Comparison of ENCODE assay signal across 17 cellular contexts in genomic region chr12:113781415-113782198, GRCh38.
DNase-seq lines count a peak whose midpoint lies in the region; ATAC-seq, FAIRE-seq and TF ChIP-seq lines count a peak whose summit lies in the region.
"Had no signal": no experiment of that assay in that cellular context is flagged by ENCODE, and none has a peak within 500 bp of the region (broad histone marks: within the 10 kb centered on the region; RNA-seq: fewer than 3 reads in every experiment).

No MANE protein-coding gene starts in this region.

- no peak for FAIRE-seq in H1 (lab: Jason Lieb, UNC)
- FAIRE-seq: HTR-8/SVneo, urothelium cell line had no signal

- H3K14ac ChIP-seq in H1 (ENCODE audit: insufficient read length) = no peak overlapping the region

- H3K27ac ChIP-seq in H1 (ENCODE audit: low read depth, low read length) = no peak overlapping the region
- H3K27ac ChIP-seq: lower lobe of right lung, RWPE1 had no signal

- H2BK20ac ChIP-seq in H1 (ENCODE audit: low read length) = no peak overlapping the region

- H3K56ac ChIP-seq in H1 (replicated peaks; ENCODE audit: insufficient read length, low read depth, low read length) = no peak overlapping the region

- WGBS in H1 (ENCODE audit: extremely low coverage in 1 of 2, insufficient coverage in 1 of 2, insufficient read length in 1 of 2, insufficient replicate concordance in 2 of 2, low coverage in 1 of 2, low lambda C conversion rate in 2 of 2, missing lambda C conversion rate in 1 of 2), 2 experiments = 92% methylated on average over 10 of the region's 10 CpGs; no CpG with 5 or more reads in 1 of the 2 experiments

- no peak overlapping the region for H2BK12ac ChIP-seq in H1 (ENCODE audit: low read depth, low read length)

- H3K27me3 ChIP-seq in H1 (replicated peaks in 1 of 4; ENCODE audit: control insufficient read depth in 3 of 4, extremely low read depth in 1 of 4, insufficient read depth in 3 of 4, low read length in 3 of 4) = no peaks in the 10 kb centered on the region

- peak; percentile 54 for ATAC-seq in mucosa of descending colon
- ATAC-seq: activated CD8-positive, alpha-beta memory T cell treated with anti-CD3 and anti-CD28 coated beads, Interleukin-2, amount 10 ng/mL, durations not matched to agents 7 days and 5 days; lower lobe of right lung; natural killer cell treated with Interleukin-12 subunit alpha and Interleukin-12 subunit beta and Interleukin-15 and Interleukin-18, amount 100 ng/mL, for 72 hours had no signal

- no peak overlapping the region for H2BK5ac ChIP-seq in H1 (ENCODE audit: low read depth, low read length)

- POLR2A ChIA-PET in H1 (lab: Charles Lee; ENCODE audit: partially characterized antibody) = interaction anchor here (1.1 kb wide), 1 partner anchor 20 kb away, joined by 3 read pairs; no protein-coding TSS in a partner anchor

- DNase-seq in NOMO-1 treated with DMSO at 0.1 percent for 48 hours (lab: John Stamatoyannopoulos, UW; ENCODE audit: unreplicated experiment) = peak; percentile 25
- DNase-seq in NOMO-1 (lab: John Stamatoyannopoulos, UW; ENCODE audit: unreplicated experiment in 2 of 2) = no peak
- DNase-seq in NCI-H1694 (lab: John Stamatoyannopoulos, UW) = peak; percentile 21
- no peak for DNase-seq in H1 (ENCODE audit: low read depth in 1 of 2, low spot score in 2 of 2)
- peak in 1 of 3 donors; percentile 6 for DNase-seq in mucosa of descending colon
- DNase-seq in hippocampal formation (lab: John Stamatoyannopoulos, UW) = no peak
- no peak for DNase-seq in activated CD8-positive, alpha-beta memory T cell treated with anti-CD3 and anti-CD28 coated beads, Interleukin-2, amount 50 U/mL, for 48 hours
- no peak for DNase-seq in kidney tubule cell (ENCODE audit: low spot score)
- DNase-seq: activated B cell treated with CpG ODN at 0.5 μM for 24 hours; activated CD8-positive, alpha-beta memory T cell treated with anti-CD3 and anti-CD28 coated beads, Interleukin-2, amount 10 ng/mL, durations not matched to agents 7 days and 5 days; activated gamma-delta T cell treated with Interleukin-2 at 50 U/mL for 16 hours; lower lobe of right lung; MM.1S had no signal

- no peak overlapping the region for H2BK15ac ChIP-seq in H1 (ENCODE audit: low read length)

- H3K79me2 ChIP-seq in H1 (ENCODE audit: control insufficient read depth in 1 of 2, insufficient read depth in 2 of 2, low read length in 2 of 2) = no peaks in the 10 kb centered on the region

- no peak overlapping the region for H2AK5ac ChIP-seq in H1 (ENCODE audit: low read depth, low read length)

- H3K79me1 ChIP-seq in H1 (ENCODE audit: low read depth, low read length) = no peaks in the 10 kb centered on the region

- CTCF ChIA-PET in H1 (lab: Charles Lee; ENCODE audit: partially characterized antibody) = interaction anchor here (0.8 to 1.8 kb wide), 6 partner anchors 10 to 320 kb away, joined by 3 to 5 read pairs (median 3); no protein-coding TSS in a partner anchor

- no peak overlapping the region for H4K91ac ChIP-seq in H1 (replicated peaks; ENCODE audit: insufficient read length, low read length)

- no peak overlapping the region for H3K4ac ChIP-seq in H1 (replicated peaks; ENCODE audit: insufficient read length, low read depth, low read length)

- no peak overlapping the region for H2BK120ac ChIP-seq in H1 (replicated peaks; ENCODE audit: low read depth, low read length)

- no peak overlapping the region for H3K4me2 ChIP-seq in H1 (ENCODE audit: insufficient read depth in 1 of 2, low read depth in 2 of 2, low read length in 2 of 2)

- no peak overlapping the region for H3K4me3 ChIP-seq in H1 (ENCODE audit: extremely low read depth in 1 of 4, insufficient read depth in 2 of 4, low read depth in 3 of 4, low read length in 4 of 4)
- no peak overlapping the region for H3K4me3 ChIP-seq in mucosa of descending colon
- H3K4me3 ChIP-seq: lower lobe of right lung had no signal

- TF ChIP-seq CTCF in H1 (IDR thresholded peaks at IDR 0.05; ENCODE audit: control extremely low read depth in 1 of 3, insufficient read depth in 1 of 3, low read depth in 1 of 3, low read length in 3 of 3) (no peak), mucosa of descending colon (IDR thresholded peaks at IDR 0.05) (no peak)

- peak overlapping the region; percentile 18; the same call in 1 of the 2 replicates for H4K8ac ChIP-seq in H1 (ENCODE audit: extremely low read depth, insufficient read depth, low read length)

- no peaks in the 10 kb centered on the region for H4K20me1 ChIP-seq in H1 (replicated peaks in 1 of 2; ENCODE audit: control insufficient read depth in 1 of 2, insufficient read depth in 2 of 2, low read length in 2 of 2)

- TF ChIP-seq RAD21 in H1 (IDR thresholded peaks at IDR 0.05 in 1 of 2, conservative IDR thresholded peaks at IDR 0.05 in 1 of 2; ENCODE audit: low read depth in 2 of 2, low read length in 2 of 2) = no peak

- no peak for TF ChIP-seq POLR2A in H1 (IDR thresholded peaks at IDR 0.05; ENCODE audit: control extremely low read depth in 1 of 2, low read depth in 2 of 2, low read length in 2 of 2)

- H3K18ac ChIP-seq in H1 (ENCODE audit: extremely low read depth, low read length) = no peak overlapping the region

- H3K23ac ChIP-seq in H1 (ENCODE audit: insufficient read length) = no peak overlapping the region

- no peak for TF ChIP-seq EP300 in H1 (IDR thresholded peaks at IDR 0.05; ENCODE audit: borderline replicate concordance in 1 of 2, low read depth in 2 of 2, low read length in 2 of 2)

- H3K4me1 ChIP-seq in H1 (replicated peaks in 1 of 4; ENCODE audit: control insufficient read depth in 3 of 4, insufficient read depth in 4 of 4, low read length in 3 of 4) = peaks cover 0 to 8% (median under 1%) of the 10 kb centered on the region in 4 experiments; a peak in 1 of 7 replicates
- no peaks in the 10 kb centered on the region for H3K4me1 ChIP-seq in mucosa of descending colon (ENCODE audit: low read depth)
- H3K4me1 ChIP-seq: lower lobe of right lung had no signal

- H3K9me3 ChIP-seq in H1 (ENCODE audit: insufficient read depth in 2 of 2, low read depth in 1 of 2, low read length in 1 of 2) = peaks cover 0 to 7% of the 10 kb centered on the region in 2 experiments; a peak in 1 of 4 replicates
- H3K9me3 ChIP-seq in mucosa of descending colon = no peaks in the 10 kb centered on the region
- H3K9me3 ChIP-seq: lower lobe of right lung had no signal

- H2AFZ ChIP-seq in H1 (ENCODE audit: low read length) = no peak overlapping the region

- H3K23me2 ChIP-seq in H1 (ENCODE audit: low read depth, low read length) = no peaks in the 10 kb centered on the region

- no peak overlapping the region for H4K5ac ChIP-seq in H1 (ENCODE audit: insufficient read length, low read depth, low read length)

- H3K9ac ChIP-seq in H1 (replicated peaks in 1 of 4; ENCODE audit: extremely low read depth in 1 of 4, low read depth in 3 of 4, low read length in 3 of 4) = no peak overlapping the region

- H3K36me3 ChIP-seq in H1 (ENCODE audit: control insufficient read depth in 2 of 4, insufficient read depth in 4 of 4, low read length in 3 of 4) = no peaks in the 10 kb centered on the region
- no peaks in the 10 kb centered on the region for H3K36me3 ChIP-seq in mucosa of descending colon (ENCODE audit: low read depth)
- H3K36me3 ChIP-seq: lower lobe of right lung had no signal

- intact Hi-C loops in mucosa of descending colon (cut with DNase I, micrococcal nuclease) = no loop called here

TF ChIP-seq in H1, 55 proteins besides CTCF, POLR2A, EP300 and RAD21:
- TF ChIP-seq CBX5 (IDR thresholded peaks at IDR 0.05; ENCODE audit: low read depth, low read length) (no peak), BACH1 (IDR thresholded peaks at IDR 0.05; ENCODE audit: low read length) (no peak), TAF1 (IDR thresholded peaks at IDR 0.05; ENCODE audit: low read depth, low read length) (no peak), SAP30 (IDR thresholded peaks at IDR 0.05; ENCODE audit: insufficient read depth, insufficient replicate concordance, low read length) (no peak), MAFK (IDR thresholded peaks at IDR 0.05; ENCODE audit: low read depth, low read length) (no peak), POU5F1 (IDR thresholded peaks at IDR 0.05; ENCODE audit: low read depth, low read length) (no peak), RXRA (IDR thresholded peaks at IDR 0.05; ENCODE audit: insufficient read depth, low read depth, low read length) (no peak), SP1 (IDR thresholded peaks at IDR 0.05; ENCODE audit: low read depth, low read length) (no peak), HDAC2 (IDR thresholded peaks at IDR 0.05; ENCODE audit: borderline replicate concordance in 1 of 2, low read depth in 2 of 2, low read length in 2 of 2) (no peak), BCL11A (IDR thresholded peaks at IDR 0.05; ENCODE audit: low read depth in 2 of 2, low read length in 2 of 2) (no peak), EGR1 (IDR thresholded peaks at IDR 0.05; ENCODE audit: borderline replicate concordance, low read depth, low read length) (no peak), KDM1A (IDR thresholded peaks at IDR 0.05; ENCODE audit: borderline replicate concordance, low read length) (no peak), YY1 (IDR thresholded peaks at IDR 0.05; ENCODE audit: low read depth, low read length) (no peak), SUZ12 (IDR thresholded peaks at IDR 0.05; ENCODE audit: low read length) (no peak), KDM4A (IDR thresholded peaks at IDR 0.05; ENCODE audit: low read depth, low read length, severe bottlenecking) (no peak), TBP (IDR thresholded peaks at IDR 0.05; ENCODE audit: low read depth, low read length) (no peak), ZNF274 (IDR thresholded peaks at IDR 0.05; ENCODE audit: borderline replicate concordance, extremely low read depth, low read length) (no peak)
- TF ChIP-seq, protein P1, sequence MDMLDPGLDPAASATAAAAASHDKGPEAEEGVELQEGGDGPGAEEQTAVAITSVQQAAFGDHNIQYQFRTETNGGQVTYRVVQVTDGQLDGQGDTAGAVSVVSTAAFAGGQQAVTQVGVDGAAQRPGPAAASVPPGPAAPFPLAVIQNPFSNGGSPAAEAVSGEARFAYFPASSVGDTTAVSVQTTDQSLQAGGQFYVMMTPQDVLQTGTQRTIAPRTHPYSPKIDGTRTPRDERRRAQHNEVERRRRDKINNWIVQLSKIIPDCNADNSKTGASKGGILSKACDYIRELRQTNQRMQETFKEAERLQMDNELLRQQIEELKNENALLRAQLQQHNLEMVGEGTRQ (IDR thresholded peaks at IDR 0.05; ENCODE audit: low read length) = no peak
- TF ChIP-seq, protein P2, sequence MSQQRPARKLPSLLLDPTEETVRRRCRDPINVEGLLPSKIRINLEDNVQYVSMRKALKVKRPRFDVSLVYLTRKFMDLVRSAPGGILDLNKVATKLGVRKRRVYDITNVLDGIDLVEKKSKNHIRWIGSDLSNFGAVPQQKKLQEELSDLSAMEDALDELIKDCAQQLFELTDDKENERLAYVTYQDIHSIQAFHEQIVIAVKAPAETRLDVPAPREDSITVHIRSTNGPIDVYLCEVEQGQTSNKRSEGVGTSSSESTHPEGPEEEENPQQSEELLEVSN (IDR thresholded peaks at IDR 0.05) = no peak

Comparison
In these comparisons a context has a peak if more than half of its experiments do, and no peak if none do; other contexts are left out.
1. DNase-seq: peak in NOMO-1 treated with DMSO at 0.1 percent for 48 hours (single experiment) and NCI-H1694 (single experiment); none in NOMO-1 (0 of 2), H1 (0 of 2), hippocampal formation (0 of 2), activated CD8-positive, alpha-beta memory T cell treated with anti-CD3 and anti-CD28 coated beads, Interleukin-2, amount 50 U/mL, for 48 hours (single experiment) and kidney tubule cell (single experiment).